Comparison of ENCODE assay signal across 8 cellular contexts in the genomic region with DNA sequence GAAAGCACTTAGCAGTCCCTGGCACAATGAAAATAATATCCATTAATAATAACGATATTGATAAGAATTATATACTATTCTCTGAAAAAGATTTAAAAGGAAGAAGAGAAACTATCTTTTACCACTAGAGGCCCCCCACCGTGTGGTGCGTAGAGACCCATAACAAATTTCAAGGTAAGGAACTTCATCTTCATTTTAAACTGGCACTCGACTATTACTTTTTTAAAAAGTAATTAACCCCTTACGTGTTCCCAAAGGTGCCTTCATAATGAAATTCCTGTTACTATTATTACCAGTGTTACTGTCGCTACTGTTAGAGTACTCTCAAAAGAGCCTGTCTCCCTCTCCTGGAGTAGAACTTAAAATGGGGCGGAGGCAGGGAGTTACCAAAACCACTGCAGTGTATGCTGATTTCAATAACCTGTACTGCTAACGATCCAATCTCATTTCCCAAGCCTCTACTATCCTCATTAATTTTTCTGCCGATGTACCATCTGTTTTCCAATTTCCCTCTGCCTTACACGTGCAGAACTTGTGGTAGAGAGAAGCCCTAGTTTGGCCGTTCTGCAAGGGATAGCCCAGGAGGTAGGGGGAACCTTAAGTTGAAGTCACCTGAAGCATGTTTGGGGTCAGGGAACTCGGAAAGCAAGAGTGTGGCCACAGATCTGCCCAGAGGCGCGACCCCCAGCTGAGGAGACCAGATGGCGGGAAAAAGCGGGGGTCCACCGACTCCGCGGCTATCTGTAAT. TPM values are rescaled to one million over a fixed set of nuclear protein-coding genes. Genes with fewer than 3 reads are reported as not detected.
DNase-seq lines count a peak whose midpoint lies in the region; ATAC-seq, FAIRE-seq and TF ChIP-seq lines count a peak whose summit lies in the region.

No MANE protein-coding gene starts in this region.

- TF ChIP-seq EP300 in HepG2 (IDR thresholded peaks at IDR 0.05; ENCODE audit: low read depth in 2 of 2, low read length in 2 of 2), result no peak
- no peak for TF ChIP-seq EP300 in HepG2 (CRISPR knock-in tag; IDR thresholded peaks at IDR 0.05; ENCODE audit: borderline replicate concordance)

- H3K36me3 Mint-ChIP-seq in brain, result no peaks in the 10 kb centered on the region

- H3K79me2 ChIP-seq in HepG2 (ENCODE audit: insufficient read depth, low read length), result peaks cover 36% of the 10 kb centered on the region

- H3K9me3 Mint-ChIP-seq in brain, result no peaks in the 10 kb centered on the region

- POLR2A ChIA-PET in HepG2 (lab: Yijun Ruan, JAX), result interaction anchor here (2.5 kb wide), 1 partner anchor 11 kb away, joined by 15 read pairs; no protein-coding TSS in a partner anchor

- peaks cover 43% of the 10 kb centered on the region for H3K4me1 Mint-ChIP-seq in brain

- CTCF ChIA-PET in HepG2 (lab: Yijun Ruan, JAX; ENCODE audit: low intra/inter-chr PET ratio, low total read pairs), result no interaction called here

- TSS peak; percentile 61 for BruUV-seq in HepG2 (replicated peaks; lab: Mats Ljungman, UMichigan)

- H3K36me3 ChIP-seq in HepG2 (replicated peaks in 1 of 2; ENCODE audit: control insufficient read depth in 1 of 2, insufficient read depth in 2 of 2, low read length in 2 of 2), result no peaks in the 10 kb centered on the region
- no peaks in the 10 kb centered on the region for H3K36me3 ChIP-seq in uterus

- peak overlapping the region; percentile 70 for H2AFZ ChIP-seq in HepG2 (ENCODE audit: low read length)

- TF ChIP-seq POLR2A in HepG2 (IDR thresholded peaks at IDR 0.05; ENCODE audit: insufficient read depth in 1 of 2, low read depth in 2 of 2, low read length in 2 of 2) (no peak), uterus (IDR thresholded peaks at IDR 0.05) (no peak), H54 (IDR thresholded peaks at IDR 0.05; ENCODE audit: low read depth, low read length) (no peak)

- intact Hi-C loops in HepG2 (cut with micrococcal nuclease; ENCODE audit: unreplicated experiment), result loop anchor here (5.0 to 10.0 kb wide), 2 partner anchors 55 to 193 kb away; partner anchors contain the start of gene RAP2C
- intact Hi-C loops in uterus (cut with DNase I; ENCODE audit: low total_unique reads), result no loop called here

- H3K4me1 ChIP-seq in HepG2 (ENCODE audit: insufficient read depth, low read length) (peaks cover 18% of the 10 kb centered on the region), uterus (no peaks in the 10 kb centered on the region)

- peak overlapping the region; percentile 96 for H3K4me2 ChIP-seq in HepG2 (ENCODE audit: low read depth, low read length)

- H3K4me3 ChIP-seq in HepG2 (replicated peaks in 1 of 3; ENCODE audit: insufficient read depth in 1 of 3, low read depth in 2 of 3, low read length in 3 of 3) (peak overlapping the region; percentile 74 to 85 (median 81)), uterus (peak overlapping the region; percentile 57 to 68)

- in situ Hi-C loops in HepG2 (cut with HindIII; ENCODE audit: extremely low pct_ligation_motif_present, low pct_unique_long_range_greater_than_20kb), result no loop called here

- FAIRE-seq in HepG2 (lab: Jason Lieb, UNC) (no peak), H54 (lab: Jason Lieb, UNC) (no peak)

- H3K27ac ChIP-seq in HepG2 (ENCODE audit: extremely low read length, insufficient read depth, low read length) (peak overlapping the region; percentile 78), uterus (peak overlapping the region; percentile 56 to 83)

- peak overlapping the region; percentile 67 for H3K9ac ChIP-seq in HepG2 (ENCODE audit: insufficient read depth, low read depth, low read length)

- no peak for TF ChIP-seq RAD21 in HepG2 (CRISPR knock-in tag; IDR thresholded peaks at IDR 0.05)

- H3K27me3 ChIP-seq in HepG2 (ENCODE audit: control insufficient read depth in 1 of 2, insufficient read depth in 2 of 2, low read length in 2 of 2) (no peaks in the 10 kb centered on the region), uterus (peaks cover 0 to 4% of the 10 kb centered on the region in 2 donors)

- TF ChIP-seq CTCF in brain (conservative IDR thresholded peaks at IDR 0.05) (peak; percentile 46 to 53), HepG2 (CRISPR knock-in tag; IDR thresholded peaks at IDR 0.05) (no peak; the same call in 1 of the 2 replicates), uterus (IDR thresholded peaks at IDR 0.05) (peak in 3 of 4 experiments; percentile 17 to 32 (median 19))

- 3% methylated on average over 11 of the region's 19 CpGs for WGBS in HepG2 (ENCODE audit: low lambda C conversion rate)

- peak; percentile 23 for DNase-seq in CD1c-positive myeloid dendritic cell (ENCODE audit: extremely low spot score)
- peak; percentile 29 for DNase-seq in MV-4-11 (lab: John Stamatoyannopoulos, UW)
- DNase-seq in HepG2 (ENCODE audit: low spot score), result peak; percentile 2
- no peak for DNase-seq in uterus
- DNase-seq in NK-92 (lab: John Stamatoyannopoulos, UW; ENCODE audit: unreplicated experiment), result no peak
- no peak for DNase-seq in H54 (ENCODE audit: insufficient read length, low spot score)

- no peaks in the 10 kb centered on the region for H4K20me1 ChIP-seq in HepG2 (ENCODE audit: insufficient read depth, low read length)

- H3K9me3 ChIP-seq in HepG2 (ENCODE audit: low read length) (no peaks in the 10 kb centered on the region), uterus (no peaks in the 10 kb centered on the region)

- peaks cover 14% of the 10 kb centered on the region for H3K27me3 Mint-ChIP-seq in brain

- peak overlapping the region; percentile 80 to 98 (median 93) for H3K4me3 Mint-ChIP-seq in brain

- ATAC-seq in GM19397 (IDR thresholded peaks at IDR 0.05; ENCODE audit: unreplicated experiment) (peak; percentile 12), HepG2 (peak; percentile 48)

- peak overlapping the region in 4 of 5 experiments; percentile 57 to 95 (median 70) for H3K27ac Mint-ChIP-seq in brain

TF ChIP-seq in HepG2, 621 proteins besides CTCF, POLR2A, EP300 and RAD21 (continues in another document):
- TF ChIP-seq ATF2 (CRISPR knock-in tag; IDR thresholded peaks at IDR 0.05), result no peak
- 0 out of 2 replicates have a peak, but pooled peaks have one; percentile 42 for TF ChIP-seq SNAPC2 (CRISPR knock-in tag; IDR thresholded peaks at IDR 0.05)

RNA-seq across cellular contexts. Expression of gene STK26, which starts 0.8 kb away (rescaled TPM):
- polyA plus RNA-seq in brain (ENCODE audit: insufficient read depth, low read depth, low replicate concordance) (5.9 TPM), HepG2 (2011; rRNA removed) (11.1 and 16.9 TPM in 2 replicates)
- total RNA-seq in HepG2 (2016; rRNA removed; fragmentation: Illumina TruSeq; extraction: Trizol) (47.9 and 78.3 TPM in 2 replicates), uterus (100 to 1,000 TPM in 2 of 4 donors, 10 to 100 TPM in 2; 65.9 to 137 (median 111) TPM)
- total RNA-seq in HepG2 (2016; cell fraction: cytosol; rRNA removed; fragmentation: Illumina TruSeq; extraction: Trizol; ENCODE audit: low read depth), result 3.9 and 4.1 TPM in 2 replicates
- 50.2 and 76.1 TPM in 2 replicates for total RNA-seq in HepG2 (2016; cell fraction: insoluble cytoplasmic fraction; rRNA removed; fragmentation: Illumina TruSeq; extraction: Trizol)
- total RNA-seq in HepG2 (2016; cell fraction: membrane; rRNA removed; fragmentation: Illumina TruSeq; extraction: Trizol), result 14.7 and 16.0 TPM in 2 replicates
- 22.7 and 24.9 TPM in 2 replicates for total RNA-seq in HepG2 (2016; cell fraction: nucleus; rRNA removed; fragmentation: Illumina TruSeq; extraction: Trizol)
- 5.3 and 8.4 TPM in 2 replicates for polyA plus RNA-seq in HepG2 (2011; cell fraction: cytosol; rRNA removed)
- 7.2 and 7.9 TPM in 2 replicates for polyA plus RNA-seq in HepG2 (2011; cell fraction: nucleus; rRNA removed)
- 24.1 and 25.9 TPM in 2 replicates for polyA plus RNA-seq in HepG2 (2012)
- 1.7 and 2.0 TPM in 2 replicates for polyA plus RNA-seq in HepG2 (2016; cell fraction: cytosol; fragmentation: Illumina TruSeq; extraction: Trizol; ENCODE audit: low read depth)
- polyA plus RNA-seq in HepG2 (2016; cell fraction: insoluble cytoplasmic fraction; fragmentation: Illumina TruSeq; extraction: Trizol; ENCODE audit: low read depth), result 53.2 and 59.8 TPM in 2 replicates
- 7.0 and 7.2 TPM in 2 replicates for polyA plus RNA-seq in HepG2 (2016; cell fraction: membrane; fragmentation: Illumina TruSeq; extraction: Trizol; ENCODE audit: low read depth)
- polyA plus RNA-seq in HepG2 (2016; cell fraction: nucleus; fragmentation: Illumina TruSeq; extraction: Trizol; ENCODE audit: insufficient read depth, low read depth), result 36.2 and 38.3 TPM in 2 replicates
- 2.9 and 5.0 TPM in 2 replicates for polyA minus RNA-seq in HepG2 (2011; rRNA and poly(A)+ RNA removed; ENCODE audit: low replicate concordance)
- 17.5 and 18.7 TPM in 2 replicates for polyA minus RNA-seq in HepG2 (2011; cell fraction: cytosol; rRNA and poly(A)+ RNA removed)
- polyA minus RNA-seq in HepG2 (2011; cell fraction: nucleus; rRNA and poly(A)+ RNA removed), result 11.1 and 14.2 TPM in 2 replicates

Comparison
In these comparisons a context has a peak if more than half of its experiments do, and no peak if none do; other contexts are left out.
1. DNase-seq: peak in CD1c-positive myeloid dendritic cell (single experiment), MV-4-11 (single experiment) and HepG2 (single experiment); none in uterus (0 of 2), NK-92 (single experiment) and H54 (single experiment).